ENCODE assay signal across 1 cellular context in genomic region chr12:15919491-15919890, GRCh38.
TF ChIP-seq lines count a peak whose summit lies in the region.

No MANE protein-coding gene starts in this region.

TF ChIP-seq in SK-N-SH, 30 proteins besides CTCF, POLR2A, EP300 and RAD21 (continued from another document):
- no peak for TF ChIP-seq FOXM1 (IDR thresholded peaks at IDR 0.05; ENCODE audit: low read depth)
- TF ChIP-seq FOSL2 (IDR thresholded peaks at IDR 0.05; ENCODE audit: borderline replicate concordance, low read depth): no peak
- no peak for TF ChIP-seq PBX3 (IDR thresholded peaks at IDR 0.05)
- no peak for TF ChIP-seq TEAD4 (IDR thresholded peaks at IDR 0.05; ENCODE audit: borderline replicate concordance, insufficient read depth)
- TF ChIP-seq FOXJ3 (CRISPR knock-in tag; IDR thresholded peaks at IDR 0.05): no peak
- TF ChIP-seq GABPA (IDR thresholded peaks at IDR 0.05; ENCODE audit: low read depth): no peak
- TF ChIP-seq CHD2 (IDR thresholded peaks at IDR 0.05; ENCODE audit: low read length, partially characterized antibody): no peak
- no peak for TF ChIP-seq JUND (IDR thresholded peaks at IDR 0.05)
- TF ChIP-seq NRF1 (IDR thresholded peaks at IDR 0.05; ENCODE audit: low read depth, low read length): no peak
- TF ChIP-seq USF2 (IDR thresholded peaks at IDR 0.05; ENCODE audit: borderline replicate concordance, low read depth, low read length): no peak
- no peak for TF ChIP-seq POLR2AphosphoS5 (IDR thresholded peaks at IDR 0.05; ENCODE audit: low read depth, low read length)
